ENCODE assay signal across 1 cellular context in genomic region chr12:46585854-46586621, GRCh38.
A peak's percentile ranks its signal among the peaks of the same experiment; 100 is the strongest.
TF ChIP-seq lines count a peak whose summit lies in the region.

No MANE protein-coding gene starts in this region.

TF ChIP-seq in K562, 482 proteins besides CTCF, POLR2A, EP300 and RAD21 (continued from another document and continues in another):
- TF ChIP-seq CHD4 (IDR thresholded peaks at IDR 0.05; ENCODE audit: insufficient read depth, insufficient replicate concordance, low read depth, low read length, poor library complexity, severe bottlenecking) (no peak), ATF1 (CRISPR knock-in tag; IDR thresholded peaks at IDR 0.05) (no peak), ATF1 (tag; IDR thresholded peaks at IDR 0.05) (peak; percentile 30; the same call in 1 of the 2 replicates), TFAP4 (CRISPR knock-in tag; IDR thresholded peaks at IDR 0.05; ENCODE audit: borderline replicate concordance) (peak; percentile 95), FOXA3 (CRISPR knock-in tag; conservative IDR thresholded peaks at IDR 0.05 in 1 of 2, IDR thresholded peaks at IDR 0.05 in 1 of 2) (peak; percentile 98 to 99), JUND (IDR thresholded peaks at IDR 0.05; ENCODE audit: borderline replicate concordance, low read depth, low read length) (peak; percentile 55), JUND (tag; IDR thresholded peaks at IDR 0.05; ENCODE audit: borderline replicate concordance, low read depth, low read length) (peak; percentile 15; the same call in 1 of the 3 replicates), HIVEP1 (CRISPR knock-in tag; IDR thresholded peaks at IDR 0.05) (0 out of 2 replicates have a peak, but pooled peaks have one; percentile 25), AFF1 (IDR thresholded peaks at IDR 0.05; ENCODE audit: low read depth in 1 of 2, partially characterized antibody in 2 of 2) (peak in 1 of 2 experiments; percentile 50), CCAR2 (IDR thresholded peaks at IDR 0.05; ENCODE audit: low read depth, low read length) (no peak), CBFB (CRISPR knock-in tag; IDR thresholded peaks at IDR 0.05) (0 out of 2 replicates have a peak, but pooled peaks have one; percentile 50), MAZ (CRISPR knock-in tag; conservative IDR thresholded peaks at IDR 0.05 in 1 of 2, IDR thresholded peaks at IDR 0.05 in 1 of 2) (peak in 1 of 2 experiments; percentile 70; a peak in 2 of 4 replicates), MNT (conservative IDR thresholded peaks at IDR 0.05) (peak in 1 of 2 experiments; percentile 46; a peak in 1 of 4 replicates), RNF219 (CRISPR knock-in tag; IDR thresholded peaks at IDR 0.05) (no peak), DPF2 (IDR thresholded peaks at IDR 0.05) (peak; percentile 33; the same call in 1 of the 2 replicates), HCFC1 (IDR thresholded peaks at IDR 0.05; ENCODE audit: low read depth, low read length) (peak; percentile 30; the same call in 1 of the 2 replicates), CHAMP1 (IDR thresholded peaks at IDR 0.05) (peak; percentile 17; the same call in 1 of the 2 replicates), VEZF1 (CRISPR knock-in tag; IDR thresholded peaks at IDR 0.05) (peak; percentile 46; the same call in 1 of the 2 replicates), CTBP1 (IDR thresholded peaks at IDR 0.05; ENCODE audit: borderline replicate concordance) (peak; percentile 54), CBX8 (IDR thresholded peaks at IDR 0.05; ENCODE audit: borderline replicate concordance, extremely low read depth, low read depth, low read length, poor library complexity, severe bottlenecking) (no peak), CLOCK (CRISPR knock-in tag; IDR thresholded peaks at IDR 0.05; ENCODE audit: borderline replicate concordance) (no peak), TCF15 (CRISPR knock-in tag; IDR thresholded peaks at IDR 0.05) (no peak), CBX3 (IDR thresholded peaks at IDR 0.05; ENCODE audit: borderline replicate concordance in 1 of 2, low read length in 2 of 2) (0 out of 3 replicates have a peak, but pooled peaks of 1 of the 2 experiments have one; percentile 19), ZNF395 (CRISPR knock-in tag; IDR thresholded peaks at IDR 0.05) (peak; percentile 73), NONO (IDR thresholded peaks at IDR 0.05; ENCODE audit: low read depth in 2 of 2, low read length in 1 of 2) (no peak), AFF4 (CRISPR knock-in tag; IDR thresholded peaks at IDR 0.05) (peak; percentile 75; the same call in 1 of the 2 replicates), FOXK2 (conservative IDR thresholded peaks at IDR 0.05 in 1 of 2, IDR thresholded peaks at IDR 0.05 in 1 of 2; ENCODE audit: low read depth in 2 of 2) (peak; percentile 98 to 99), NCOR1 (IDR thresholded peaks at IDR 0.05) (peak; percentile 25; the same call in 1 of the 2 replicates), TOE1 (IDR thresholded peaks at IDR 0.05; ENCODE audit: borderline replicate concordance) (no peak), TOE1 (CRISPR knock-in tag; IDR thresholded peaks at IDR 0.05; ENCODE audit: borderline replicate concordance, low read depth) (no peak), ZNF707 (CRISPR knock-in tag; conservative IDR thresholded peaks at IDR 0.05) (no peak)
